In the genomic region with DNA sequence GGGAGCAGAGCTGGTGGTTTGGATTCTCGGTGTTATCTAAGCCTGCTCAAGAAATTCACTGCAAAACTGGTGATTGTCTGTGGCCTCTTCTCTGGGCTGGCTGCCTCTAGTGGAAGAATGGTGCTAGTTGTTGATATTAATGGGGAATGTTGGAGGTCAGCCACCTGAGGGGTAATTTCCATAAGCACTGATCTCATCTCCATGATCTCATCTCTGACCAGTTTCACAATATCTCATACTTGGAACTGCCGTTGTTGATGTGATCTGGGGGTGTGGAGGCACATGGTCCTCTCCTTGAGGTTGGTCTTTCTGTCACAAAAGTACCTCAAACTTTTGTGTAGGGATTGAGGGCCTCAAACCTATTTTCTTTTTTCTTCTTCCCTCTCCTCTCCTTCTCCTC, we compare ENCODE assay signal across 9 cellular contexts.
DNase-seq lines count a peak whose midpoint lies in the region; ATAC-seq and TF ChIP-seq lines count a peak whose summit lies in the region.
"Had no signal": no experiment of that assay in that cellular context is flagged by ENCODE, and none has a peak within 500 bp of the region (broad histone marks: within the 10 kb centered on the region; RNA-seq: fewer than 3 reads in every experiment).

No MANE protein-coding gene starts in this region.

- peak overlapping the region; percentile 93 for H3K18ac ChIP-seq in IMR-90 (ENCODE audit: low read depth, low read length)

- in situ Hi-C loops in IMR-90 (cut with MboI; ENCODE audit: low sequenced_read_pairs): no loop called here

- no peaks in the 10 kb centered on the region for H3K36me3 Mint-ChIP-seq in progenitor cell of endocrine pancreas (ENCODE audit: insufficient read depth)
- H3K36me3 Mint-ChIP-seq: naive B cell had no signal

- dilution Hi-C loops in IMR-90 (cut with HindIII; ENCODE audit: low sequenced_read_pairs, unreplicated experiment): no loop called here

- H2AFZ ChIP-seq in IMR-90 (replicated peaks; ENCODE audit: low read length, poor library complexity): no peak overlapping the region
- no peak overlapping the region for H2AFZ ChIP-seq in parathyroid adenoma

- H3K79me1 ChIP-seq in IMR-90 (ENCODE audit: low read depth in 1 of 2, low read length in 2 of 2): no peaks in the 10 kb centered on the region; a peak in 1 of 4 replicates

- H3K9me3 Mint-ChIP-seq in progenitor cell of endocrine pancreas (ENCODE audit: low read depth): no peaks in the 10 kb centered on the region
- H3K9me3 Mint-ChIP-seq: naive B cell had no signal

- TF ChIP-seq POLR2A in IMR-90 (IDR thresholded peaks at IDR 0.05; ENCODE audit: low read depth, low read length): no peak

- H2BK5ac ChIP-seq in IMR-90 (ENCODE audit: low read depth, low read length, poor library complexity, severe bottlenecking): peak overlapping the region; percentile 78

- no peaks in the 10 kb centered on the region for H4K20me1 ChIP-seq in IMR-90 (ENCODE audit: insufficient read depth, low read length)

- H3K4me1 ChIP-seq in IMR-90 (ENCODE audit: control insufficient read depth, insufficient read depth, low read length) (peaks cover 13% of the 10 kb centered on the region), parathyroid adenoma (peaks cover 9% of the 10 kb centered on the region)

- peak; percentile 24; the same call in 1 of the 2 replicates for TF ChIP-seq CTCF in GM12875 (IDR thresholded peaks at IDR 0.05; ENCODE audit: borderline replicate concordance, insufficient read depth, low read depth, low read length)
- TF ChIP-seq CTCF in IMR-90 (conservative IDR thresholded peaks at IDR 0.05; ENCODE audit: low read depth, low read length): peak; percentile 77
- TF ChIP-seq CTCF in parathyroid adenoma (IDR thresholded peaks at IDR 0.05): peak; percentile 34
- no peak for TF ChIP-seq CTCF in progenitor cell of endocrine pancreas (IDR thresholded peaks at IDR 0.05; ENCODE audit: unreplicated experiment)

- no peaks in the 10 kb centered on the region for H3K27me3 ChIP-seq in IMR-90 (ENCODE audit: control insufficient read depth, insufficient read depth, low read length)
- H3K27me3 ChIP-seq in parathyroid adenoma (ENCODE audit: control insufficient read depth, insufficient read depth, low read length): no peaks in the 10 kb centered on the region

- peak overlapping the region; percentile 93 for H3K4ac ChIP-seq in IMR-90 (ENCODE audit: low read depth, low read length)

- POLR2A ChIA-PET in IMR-90 (lab: Charles Lee; ENCODE audit: unreplicated experiment): no interaction called here

- H3K56ac ChIP-seq in IMR-90 (ENCODE audit: extremely low read depth, insufficient read depth, low read length): no peak overlapping the region

- BruUV-seq in IMR-90 (replicated peaks; lab: Mats Ljungman, UMichigan): no TSS peak

- CTCF ChIA-PET in IMR-90 (lab: Yijun Ruan, JAX): interaction anchor here (1.0 to 1.4 kb wide), 3 partner anchors 13 to 1410 kb away, joined by 3 to 8 read pairs (median 3); no protein-coding TSS in a partner anchor

- peaks cover 6% of the 10 kb centered on the region for H3K9me1 ChIP-seq in IMR-90 (ENCODE audit: insufficient read depth, low read length)

- peaks cover 3% of the 10 kb centered on the region for H3K79me2 ChIP-seq in parathyroid adenoma

- H3K4me3 Mint-ChIP-seq in progenitor cell of endocrine pancreas (ENCODE audit: low read depth): no peak overlapping the region

- peak; percentile 51 for TF ChIP-seq RAD21 in IMR-90 (IDR thresholded peaks at IDR 0.05; ENCODE audit: low read length)

- H3K36me3 ChIP-seq in IMR-90 (ENCODE audit: control insufficient read depth, insufficient read depth, low read length) (no peaks in the 10 kb centered on the region), parathyroid adenoma (ENCODE audit: control insufficient read depth, insufficient read depth, low read length) (no peaks in the 10 kb centered on the region)

- DNase-seq in IMR-90 (peak; percentile 99), dedifferentiated amniotic fluid mesenchymal stem cell (ENCODE audit: extremely low spot score) (peak; percentile 82), progenitor cell of endocrine pancreas (ENCODE audit: low spot score, unreplicated experiment) (no peak), D341Med (ENCODE audit: low spot score) (no peak)
- no peak for DNase-seq in stimulated activated naive CD4-positive, alpha-beta T cell treated with Interleukin-2 at 50 U/mL for 16 hours (lab: John Stamatoyannopoulos, UW)
- DNase-seq: naive B cell had no signal

- peak overlapping the region; percentile 93 for H2BK20ac ChIP-seq in IMR-90 (ENCODE audit: low read depth, low read length)

- H2BK15ac ChIP-seq in IMR-90 (ENCODE audit: low read depth, low read length): peak overlapping the region; percentile 73; the same call in 1 of the 3 replicates

- intact Hi-C loops in IMR-90 (cut with micrococcal nuclease): no loop called here

- H3K9ac ChIP-seq in IMR-90 (ENCODE audit: low read depth, low read length): no peak overlapping the region
- no peak overlapping the region for H3K9ac ChIP-seq in parathyroid adenoma

- 0 out of 2 replicates have a peak overlapping the region, but pooled peaks have one; percentile 72 for H3K14ac ChIP-seq in IMR-90 (replicated peaks; ENCODE audit: low read depth, low read length)

- no peaks in the 10 kb centered on the region for H3K4me1 Mint-ChIP-seq in progenitor cell of endocrine pancreas (ENCODE audit: low read depth)
- H3K4me1 Mint-ChIP-seq: naive B cell had no signal

- H4K91ac ChIP-seq in IMR-90 (ENCODE audit: insufficient read depth, low read depth, low read length): peak overlapping the region; percentile 64; the same call in 1 of the 2 replicates

- WGBS in IMR-90 (ENCODE audit: extremely low coverage in 2 of 2, insufficient read length in 1 of 2), 2 experiments: no CpG with 5 or more reads among the region's 2 CpGs

- H3K4me3 ChIP-seq in GM12875 (ENCODE audit: low read depth, low read length): no peak overlapping the region
- H3K4me3 ChIP-seq in IMR-90 (ENCODE audit: insufficient read depth, low read depth, low read length): no peak overlapping the region
- H3K4me3 ChIP-seq in parathyroid adenoma (ENCODE audit: low read depth, low read length): no peak overlapping the region

- peak overlapping the region; percentile 81 for H3K23ac ChIP-seq in IMR-90 (ENCODE audit: low read depth, low read length)

- H3K27me3 Mint-ChIP-seq in progenitor cell of endocrine pancreas: no peaks in the 10 kb centered on the region

- H2AK5ac ChIP-seq in IMR-90 (ENCODE audit: low read depth, low read length): peak overlapping the region; percentile 71

- H3K4me2 ChIP-seq in IMR-90 (ENCODE audit: low read depth, low read length) (peak overlapping the region; percentile 63; the same call in 1 of the 2 replicates), parathyroid adenoma (ENCODE audit: low read length) (no peak overlapping the region)

- ATAC-seq in GM21786 (IDR thresholded peaks at IDR 0.05; ENCODE audit: unreplicated experiment): peak; percentile 73
- peak; percentile 89 for ATAC-seq in IMR-90 (ENCODE audit: low read depth)

- H3K27ac ChIP-seq in IMR-90 (ENCODE audit: insufficient read depth, low read length) (peak overlapping the region; percentile 76; the same call in 1 of the 2 replicates), parathyroid adenoma (no peak overlapping the region)

- H3K9me3 ChIP-seq in IMR-90 (ENCODE audit: control insufficient read depth, insufficient read depth, low read length) (no peaks in the 10 kb centered on the region), parathyroid adenoma (ENCODE audit: control insufficient read depth, low read length) (no peaks in the 10 kb centered on the region)

- peak overlapping the region in 1 of 2 experiments; percentile 80; a peak in 2 of 4 replicates for H4K8ac ChIP-seq in IMR-90 (ENCODE audit: low read depth in 2 of 2, low read length in 2 of 2)

- H2AK9ac ChIP-seq in IMR-90 (replicated peaks; ENCODE audit: low read depth, low read length, poor library complexity): peak overlapping the region; percentile 16

- H3K27ac Mint-ChIP-seq in progenitor cell of endocrine pancreas: no peak overlapping the region

- peak overlapping the region; percentile 60 for H2BK120ac ChIP-seq in IMR-90 (ENCODE audit: low read depth, low read length)

- peak overlapping the region; percentile 27; the same call in 1 of the 2 replicates for H4K5ac ChIP-seq in IMR-90 (ENCODE audit: low read depth, low read length)

TF ChIP-seq in IMR-90, 13 proteins besides CTCF, POLR2A, EP300 and RAD21 (continues in another document):
- TF ChIP-seq RCOR1 (IDR thresholded peaks at IDR 0.05; ENCODE audit: insufficient replicate concordance, low read length) (peak; percentile 78), CHD1 (IDR thresholded peaks at IDR 0.05; ENCODE audit: low read depth, low read length) (no peak), MXI1 (IDR thresholded peaks at IDR 0.05; ENCODE audit: borderline replicate concordance, low read depth, low read length) (peak; percentile 91), MAZ (IDR thresholded peaks at IDR 0.05; ENCODE audit: borderline replicate concordance, low read depth, low read length) (peak; percentile 77), MAFK (IDR thresholded peaks at IDR 0.05; ENCODE audit: low read depth, low read length) (no peak), CEBPB (IDR thresholded peaks at IDR 0.05; ENCODE audit: low read depth, low read length) (peak; percentile 98), BHLHE40 (IDR thresholded peaks at IDR 0.05; ENCODE audit: low read depth, low read length) (peak; percentile 61), SMC3 (IDR thresholded peaks at IDR 0.05; ENCODE audit: low read depth, low read length) (no peak), NFE2L2 (IDR thresholded peaks at IDR 0.05; ENCODE audit: low read depth, low read length) (peak; percentile 39; the same call in 1 of the 2 replicates)
- TF ChIP-seq, protein P1, sequence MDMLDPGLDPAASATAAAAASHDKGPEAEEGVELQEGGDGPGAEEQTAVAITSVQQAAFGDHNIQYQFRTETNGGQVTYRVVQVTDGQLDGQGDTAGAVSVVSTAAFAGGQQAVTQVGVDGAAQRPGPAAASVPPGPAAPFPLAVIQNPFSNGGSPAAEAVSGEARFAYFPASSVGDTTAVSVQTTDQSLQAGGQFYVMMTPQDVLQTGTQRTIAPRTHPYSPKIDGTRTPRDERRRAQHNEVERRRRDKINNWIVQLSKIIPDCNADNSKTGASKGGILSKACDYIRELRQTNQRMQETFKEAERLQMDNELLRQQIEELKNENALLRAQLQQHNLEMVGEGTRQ (IDR thresholded peaks at IDR 0.05; ENCODE audit: low read depth, low read length): peak; percentile 68; the same call in 1 of the 2 replicates
- TF ChIP-seq, protein P2, sequence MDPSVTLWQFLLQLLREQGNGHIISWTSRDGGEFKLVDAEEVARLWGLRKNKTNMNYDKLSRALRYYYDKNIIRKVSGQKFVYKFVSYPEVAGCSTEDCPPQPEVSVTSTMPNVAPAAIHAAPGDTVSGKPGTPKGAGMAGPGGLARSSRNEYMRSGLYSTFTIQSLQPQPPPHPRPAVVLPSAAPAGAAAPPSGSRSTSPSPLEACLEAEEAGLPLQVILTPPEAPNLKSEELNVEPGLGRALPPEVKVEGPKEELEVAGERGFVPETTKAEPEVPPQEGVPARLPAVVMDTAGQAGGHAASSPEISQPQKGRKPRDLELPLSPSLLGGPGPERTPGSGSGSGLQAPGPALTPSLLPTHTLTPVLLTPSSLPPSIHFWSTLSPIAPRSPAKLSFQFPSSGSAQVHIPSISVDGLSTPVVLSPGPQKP (IDR thresholded peaks at IDR 0.05; ENCODE audit: borderline replicate concordance, low read depth, low read length): no peak

Comparison
In these comparisons a context has a peak if more than half of its experiments do, and no peak if none do; other contexts are left out.
1. DNase-seq: peak in IMR-90 (single experiment) and dedifferentiated amniotic fluid mesenchymal stem cell (single experiment); none in progenitor cell of endocrine pancreas (single experiment), D341Med (single experiment) and stimulated activated naive CD4-positive, alpha-beta T cell treated with Interleukin-2 at 50 U/mL for 16 hours (single experiment).